In genomic region chr18:24014062-24014985, GRCh38 we compare ENCODE assay signal across 8 cellular contexts. TPM values are rescaled to one million over a fixed set of nuclear protein-coding genes. Genes with fewer than 3 reads are reported as not detected.
DNase-seq lines count a peak whose midpoint lies in the region; ATAC-seq and TF ChIP-seq lines count a peak whose summit lies in the region.

TSS of gene TTC39C (plus strand) at chr18:24014754. CDS start at chr18:24014872, 118 bp downstream.

- DNase-seq in AG10803 (ENCODE audit: low read depth) (peak; percentile 75), RKO (ENCODE audit: low spot score) (peak; percentile 80), activated T-helper 1 cell treated with Interleukin-2 at 50 U/mL for 16 hours (ENCODE audit: low read depth) (peak; percentile 78), fibroblast of lung (ENCODE audit: low read depth in 2 of 2) (peak; percentile 66 to 82)

- peaks cover 36% of the 10 kb centered on the region for H3K27me3 Mint-ChIP-seq in nephron (ENCODE audit: low read depth)
- H3K27me3 Mint-ChIP-seq in stimulated activated naive CD8-positive, alpha-beta T cell treated with anti-CD3 and anti-CD28 coated beads, Interleukin-15, Interleukin-2, amounts not matched to agents 100 ng/mL and 50 ng/mL, for 24 hours: no peaks in the 10 kb centered on the region

- peak within 1 kb of the TSS; percentile 81 for H3K4me3 ChIP-seq in AG10803 (ENCODE audit: low read length)
- H3K4me3 ChIP-seq in fibroblast of lung (replicated peaks in 1 of 4; ENCODE audit: control extremely low read depth in 1 of 4, insufficient read depth in 1 of 4, low read depth in 3 of 4, low read length in 4 of 4): peak within 1 kb of the TSS; percentile 70 to 93 (median 82)

- no peaks in the 10 kb centered on the region for H3K36me3 ChIP-seq in fibroblast of lung (ENCODE audit: control insufficient read depth, insufficient read depth, low read length)

- H2AFZ ChIP-seq in fibroblast of lung (ENCODE audit: low read length): peak within 1 kb of the TSS; percentile 69

- H3K79me2 ChIP-seq in fibroblast of lung (ENCODE audit: control insufficient read depth, insufficient read depth, low read length): peaks cover 19% of the 10 kb centered on the region

- H3K9me3 ChIP-seq in fibroblast of lung (ENCODE audit: control insufficient read depth, insufficient read depth, low read depth, low read length): no peaks in the 10 kb centered on the region

- H3K9ac ChIP-seq in fibroblast of lung (ENCODE audit: insufficient read depth, low read length): peak within 1 kb of the TSS; percentile 83

- TF ChIP-seq CTCF in AG10803 (conservative IDR thresholded peaks at IDR 0.05; ENCODE audit: low read length) (no peak), fibroblast of lung (conservative IDR thresholded peaks at IDR 0.05 in 1 of 2, IDR thresholded peaks at IDR 0.05 in 1 of 2; ENCODE audit: low read depth in 1 of 2, low read length in 2 of 2) (no peak), nephron (IDR thresholded peaks at IDR 0.05; ENCODE audit: unreplicated experiment in 3 of 3) (no peak)

- H3K27ac Mint-ChIP-seq in nephron: peak within 1 kb of the TSS; percentile 59 to 82 (median 68)
- H3K27ac Mint-ChIP-seq in stimulated activated naive CD8-positive, alpha-beta T cell treated with anti-CD3 and anti-CD28 coated beads, Interleukin-15, Interleukin-2, amounts not matched to agents 100 ng/mL and 50 ng/mL, for 24 hours: peak within 1 kb of the TSS; percentile 93

- peak within 1 kb of the TSS; percentile 84 to 95 (median 92) for H3K4me3 Mint-ChIP-seq in nephron
- peak within 1 kb of the TSS; percentile 98 for H3K4me3 Mint-ChIP-seq in stimulated activated naive CD8-positive, alpha-beta T cell treated with anti-CD3 and anti-CD28 coated beads, Interleukin-15, Interleukin-2, amounts not matched to agents 100 ng/mL and 50 ng/mL, for 24 hours

- no peaks in the 10 kb centered on the region for H3K9me3 Mint-ChIP-seq in nephron
- no peaks in the 10 kb centered on the region for H3K9me3 Mint-ChIP-seq in stimulated activated naive CD8-positive, alpha-beta T cell treated with anti-CD3 and anti-CD28 coated beads, Interleukin-15, Interleukin-2, amounts not matched to agents 100 ng/mL and 50 ng/mL, for 24 hours

- H3K36me3 Mint-ChIP-seq in nephron (ENCODE audit: low read depth): no peaks in the 10 kb centered on the region
- peaks cover 19% of the 10 kb centered on the region for H3K36me3 Mint-ChIP-seq in stimulated activated naive CD8-positive, alpha-beta T cell treated with anti-CD3 and anti-CD28 coated beads, Interleukin-15, Interleukin-2, amounts not matched to agents 100 ng/mL and 50 ng/mL, for 24 hours (ENCODE audit: low read depth)

- ATAC-seq in GM19025 (IDR thresholded peaks at IDR 0.05; ENCODE audit: low read depth, unreplicated experiment) (peak; percentile 49), HG03457 (IDR thresholded peaks at IDR 0.05; ENCODE audit: unreplicated experiment) (peak; percentile 36)

- H3K4me1 Mint-ChIP-seq in nephron: peaks cover 19% of the 10 kb centered on the region
- H3K4me1 Mint-ChIP-seq in stimulated activated naive CD8-positive, alpha-beta T cell treated with anti-CD3 and anti-CD28 coated beads, Interleukin-15, Interleukin-2, amounts not matched to agents 100 ng/mL and 50 ng/mL, for 24 hours (ENCODE audit: low read depth): peaks cover 83% of the 10 kb centered on the region

- H3K27me3 ChIP-seq in fibroblast of lung (ENCODE audit: control insufficient read depth, insufficient read depth, low read length): peaks cover 8% of the 10 kb centered on the region

- H3K4me2 ChIP-seq in fibroblast of lung (ENCODE audit: extremely low read depth, insufficient read depth, low read length): peak within 1 kb of the TSS; percentile 76

- H4K20me1 ChIP-seq in fibroblast of lung (ENCODE audit: control insufficient read depth, extremely low read depth, insufficient read depth, low read length): no peaks in the 10 kb centered on the region

- no peaks in the 10 kb centered on the region for H3K4me1 ChIP-seq in fibroblast of lung (ENCODE audit: control insufficient read depth, extremely low read depth, insufficient read depth, low read length)

- H3K27ac ChIP-seq in fibroblast of lung (ENCODE audit: insufficient read depth, low read length): peak within 1 kb of the TSS; percentile 81

RNA-seq across cellular contexts. Expression of gene TTC39C, which starts in this region (rescaled TPM):
- 32.0 and 32.6 TPM in 2 replicates for total RNA-seq in fibroblast of lung
- 15.8 and 17.7 TPM in 2 replicates for polyA plus RNA-seq in fibroblast of lung
- 11.4 and 15.7 TPM in 2 replicates for polyA plus RNA-seq in fibroblast of lung (2012)
- 7.1 and 12.3 TPM in 2 replicates for polyA minus RNA-seq in fibroblast of lung (ENCODE audit: low replicate concordance)

Comparison
In these comparisons a context has a peak if more than half of its experiments do, and no peak if none do; other contexts are left out.
1. Peak in every context shown above with its lines: DNase-seq, ATAC-seq, H3K4me3 ChIP-seq and H3K27ac ChIP-seq.